Comparison of ENCODE assay signal across 9 cellular contexts in genomic region chr17:16027708-16028584, GRCh38. TPM values are rescaled to one million over a fixed set of nuclear protein-coding genes. Genes with fewer than 3 reads are reported as not detected.
DNase-seq lines count a peak whose midpoint lies in the region; ATAC-seq and TF ChIP-seq lines count a peak whose summit lies in the region.
"Had no signal": no experiment of that assay in that cellular context is flagged by ENCODE, and none has a peak within 500 bp of the region (broad histone marks: within the 10 kb centered on the region; RNA-seq: fewer than 3 reads in every experiment).

No MANE protein-coding gene starts in this region.

- peak; percentile 91 for ATAC-seq in GM21723 (IDR thresholded peaks at IDR 0.05; ENCODE audit: unreplicated experiment)

- H4K20me1 ChIP-seq in hepatocyte (ENCODE audit: insufficient read depth, poor library complexity, severe bottlenecking), result no peaks in the 10 kb centered on the region

- no peaks in the 10 kb centered on the region for H3K79me2 ChIP-seq in hepatocyte

- H3K27ac ChIP-seq in hepatocyte, result peak overlapping the region; percentile 71
- H3K27ac ChIP-seq: KMS-11 had no signal

- no peaks in the 10 kb centered on the region for H3K27me3 ChIP-seq in hepatocyte

- H3K4me1 Mint-ChIP-seq in activated naive CD4-positive, alpha-beta T cell treated with anti-CD3 and anti-CD28 coated beads, Interleukin-2, amount 50 U/mL, for 24 hours, result peaks cover 36% of the 10 kb centered on the region
- no peaks in the 10 kb centered on the region for H3K4me1 Mint-ChIP-seq in mesothelial cell of epicardium

- H2AFZ ChIP-seq in hepatocyte, result no peak overlapping the region

- no peaks in the 10 kb centered on the region for H3K9me3 Mint-ChIP-seq in activated naive CD4-positive, alpha-beta T cell treated with anti-CD3 and anti-CD28 coated beads, Interleukin-2, amount 50 U/mL, for 24 hours
- peaks cover 3% of the 10 kb centered on the region for H3K9me3 Mint-ChIP-seq in mesothelial cell of epicardium

- no peaks in the 10 kb centered on the region for H3K4me1 ChIP-seq in hepatocyte (ENCODE audit: insufficient read depth)

- no peak overlapping the region for H3K4me2 ChIP-seq in hepatocyte
- H3K4me2 ChIP-seq: KMS-11 had no signal

- H3K27me3 Mint-ChIP-seq in activated naive CD4-positive, alpha-beta T cell treated with anti-CD3 and anti-CD28 coated beads, Interleukin-2, amount 50 U/mL, for 24 hours, result no peaks in the 10 kb centered on the region
- H3K27me3 Mint-ChIP-seq in mesothelial cell of epicardium (ENCODE audit: low read depth), result no peaks in the 10 kb centered on the region

- H3K9me3 ChIP-seq in hepatocyte (ENCODE audit: low read depth), result no peaks in the 10 kb centered on the region

- WGBS in hepatocyte (ENCODE audit: low lambda C conversion rate, missing lambda C conversion rate), result 86% methylated on average over 5 of the region's 5 CpGs

- H3K4me3 ChIP-seq in hepatocyte, result no peak overlapping the region

- H3K36me3 ChIP-seq in hepatocyte (replicated peaks; ENCODE audit: insufficient read depth, low read depth), result no peaks in the 10 kb centered on the region

- TF ChIP-seq CTCF in hepatocyte (IDR thresholded peaks at IDR 0.05; ENCODE audit: poor library complexity) (no peak), mesothelial cell of epicardium (IDR thresholded peaks at IDR 0.05; ENCODE audit: unreplicated experiment) (no peak)

- DNase-seq in DMS53 (lab: John Stamatoyannopoulos, UW), result peak; percentile 91
- peak; percentile 86 for DNase-seq in NCI-H460 (ENCODE audit: extremely low read depth, low read depth)
- peak; percentile 68 for DNase-seq in hepatocyte (ENCODE audit: low spot score)
- peak; percentile 28 to 50 (median 38) for DNase-seq in stimulated activated CD4-positive, alpha-beta T cell treated with anti-CD3 and anti-CD28 coated beads, TNF-alpha, amount 100 ng/mL, for 24 hours (ENCODE audit: low read depth in 3 of 3)
- DNase-seq in mesothelial cell of epicardium (ENCODE audit: low spot score in 2 of 2, unreplicated experiment in 2 of 2), result no peak
- no peak for DNase-seq in NCI-H1417 treated with DMSO at 0.1 percent for 48 hours (lab: John Stamatoyannopoulos, UW)

- H3K9me2 ChIP-seq in hepatocyte (replicated peaks; ENCODE audit: insufficient read depth), result no peaks in the 10 kb centered on the region

- peak overlapping the region; percentile 76 for H3K4me3 Mint-ChIP-seq in activated naive CD4-positive, alpha-beta T cell treated with anti-CD3 and anti-CD28 coated beads, Interleukin-2, amount 50 U/mL, for 24 hours
- H3K4me3 Mint-ChIP-seq in mesothelial cell of epicardium, result no peak overlapping the region

- H3K27ac Mint-ChIP-seq in activated naive CD4-positive, alpha-beta T cell treated with anti-CD3 and anti-CD28 coated beads, Interleukin-2, amount 50 U/mL, for 24 hours, result peak overlapping the region; percentile 98
- no peak overlapping the region for H3K27ac Mint-ChIP-seq in mesothelial cell of epicardium

- peaks cover 28% of the 10 kb centered on the region for H3K36me3 Mint-ChIP-seq in activated naive CD4-positive, alpha-beta T cell treated with anti-CD3 and anti-CD28 coated beads, Interleukin-2, amount 50 U/mL, for 24 hours
- H3K36me3 Mint-ChIP-seq in mesothelial cell of epicardium, result peaks cover 57% of the 10 kb centered on the region

RNA-seq across cellular contexts. Expression of gene TTC19, which starts 28.3 kb away (rescaled TPM):
- 42.7 and 52.6 TPM in 2 replicates for total RNA-seq in NCI-H460 (2014; rRNA removed; shearing (Covaris generic))
- polyA plus RNA-seq in NCI-H460 (2014; cell fraction: nucleus; rRNA removed), result 62.1 and 73.8 TPM in 2 replicates
- 31.8 and 42.5 TPM in 2 replicates for total RNA-seq in hepatocyte
- polyA plus RNA-seq in hepatocyte, result 39.0 and 46.5 TPM in 2 replicates
- total RNA-seq in mesothelial cell of epicardium, result 38.5 to 41.7 TPM (median 39.7 TPM) in 3 replicates

RNA-seq across cellular contexts. Expression of gene ZSWIM7, which starts 28.4 kb away (rescaled TPM):
- 19.9 and 26.1 TPM in 2 replicates for total RNA-seq in NCI-H460 (2014; rRNA removed; shearing (Covaris generic))
- 27.5 and 40.1 TPM in 2 replicates for polyA plus RNA-seq in NCI-H460 (2014; cell fraction: nucleus; rRNA removed)
- total RNA-seq in hepatocyte, result 22.2 and 27.0 TPM in 2 replicates
- 41.8 and 46.8 TPM in 2 replicates for polyA plus RNA-seq in hepatocyte
- total RNA-seq in mesothelial cell of epicardium, result 27.0 to 31.6 TPM (median 29.2 TPM) in 3 replicates

Comparison
In these comparisons a context has a peak if more than half of its experiments do, and no peak if none do; other contexts are left out.
1. DNase-seq: peak in DMS53 (single experiment), NCI-H460 (single experiment), hepatocyte (single experiment) and stimulated activated CD4-positive, alpha-beta T cell treated with anti-CD3 and anti-CD28 coated beads, TNF-alpha, amount 100 ng/mL, for 24 hours (3 of 3); none in mesothelial cell of epicardium (0 of 2) and NCI-H1417 treated with DMSO at 0.1 percent for 48 hours (single experiment).